ENCODE assay signal across 8 cellular contexts in genomic region chr1:183306317-183307042, GRCh38.
DNase-seq lines count a peak whose midpoint lies in the region; ATAC-seq and TF ChIP-seq lines count a peak whose summit lies in the region.

No MANE protein-coding gene starts in this region.

- DNase-seq in ELR (ENCODE audit: low read depth) (peak; percentile 48), WTC11 (ENCODE audit: low spot score) (no peak), mesendoderm (peak; percentile 55)

- peaks cover 3% of the 10 kb centered on the region for H3K27me3 Mint-ChIP-seq in WTC11 (ENCODE audit: low read depth)

- H4K5ac ChIP-seq in mesendoderm (ENCODE audit: low read length) = no peak overlapping the region

- no peaks in the 10 kb centered on the region for H3K79me2 ChIP-seq in mesendoderm (ENCODE audit: control insufficient read depth, insufficient read depth, low read length)

- H3K4me2 ChIP-seq in mesendoderm (ENCODE audit: low read length) = no peak overlapping the region

- no peak overlapping the region for H3K23ac ChIP-seq in mesendoderm (ENCODE audit: low read length)

- peaks cover 13% of the 10 kb centered on the region for H3K4me1 ChIP-seq in mesendoderm (ENCODE audit: control insufficient read depth, low read depth, low read length)

- H3K4me1 Mint-ChIP-seq in WTC11 = peaks cover 51% of the 10 kb centered on the region

- POLR2A ChIA-PET in WTC11 (lab: Charles Lee) = interaction anchor here (0.8 kb wide), 1 partner anchor 12 kb away, joined by 3 read pairs; no protein-coding TSS in a partner anchor

- H2BK15ac ChIP-seq in mesendoderm (replicated peaks; ENCODE audit: low read depth) = no peak overlapping the region

- H3K9me3 Mint-ChIP-seq in WTC11 = peaks cover 5% of the 10 kb centered on the region

- no peaks in the 10 kb centered on the region for H3K36me3 ChIP-seq in mesendoderm (ENCODE audit: control insufficient read depth, insufficient read depth, low read length)

- WGBS in mesendoderm (ENCODE audit: extremely low coverage, insufficient coverage, low lambda C conversion rate) = no CpG with 5 or more reads among the region's 5 CpGs

- no peak overlapping the region for H3K4me3 Mint-ChIP-seq in WTC11

- H2BK5ac ChIP-seq in mesendoderm (ENCODE audit: low read length) = no peak overlapping the region

- no peak overlapping the region for H3K4ac ChIP-seq in mesendoderm (ENCODE audit: low read depth, low read length)

- H3K4me3 ChIP-seq in mesendoderm (ENCODE audit: low read length) = no peak overlapping the region

- H3K56ac ChIP-seq in mesendoderm (ENCODE audit: low read length) = no peak overlapping the region

- no peak overlapping the region for H3K9ac ChIP-seq in mesendoderm (ENCODE audit: low read length)

- TF ChIP-seq CTCF in WTC11 (IDR thresholded peaks at IDR 0.05) = peak; percentile 32; the same call in 1 of the 2 replicates

- H3K18ac ChIP-seq in mesendoderm (ENCODE audit: low read length) = no peak overlapping the region

- H2AK5ac ChIP-seq in mesendoderm (ENCODE audit: low read length) = no peak overlapping the region

- H3K79me1 ChIP-seq in mesendoderm (ENCODE audit: low read length) = no peaks in the 10 kb centered on the region

- no peak overlapping the region for H3K27ac Mint-ChIP-seq in WTC11

- no peaks in the 10 kb centered on the region for H3K27me3 ChIP-seq in mesendoderm (ENCODE audit: insufficient read depth, low read length, poor library complexity)

- CTCF ChIA-PET in WTC11 (lab: Charles Lee) = interaction anchor here (0.6 to 2.6 kb wide), 30 partner anchors 9 to 344 kb away, joined by 3 to 25 read pairs (median 4); no protein-coding TSS in a partner anchor

- H3K36me3 Mint-ChIP-seq in WTC11 = no peaks in the 10 kb centered on the region

- no peak overlapping the region for H2BK120ac ChIP-seq in mesendoderm (ENCODE audit: low read depth, low read length)

- ATAC-seq in HG02981 (IDR thresholded peaks at IDR 0.05; ENCODE audit: unreplicated experiment) (peak; percentile 48), WTC11 (peak; percentile 68), GM21723 (IDR thresholded peaks at IDR 0.05; ENCODE audit: unreplicated experiment) (no peak), HG03196 (IDR thresholded peaks at IDR 0.05; ENCODE audit: unreplicated experiment) (no peak), GM19324 (IDR thresholded peaks at IDR 0.05; ENCODE audit: low FRiP score, unreplicated experiment) (no peak), HG03520 (IDR thresholded peaks at IDR 0.05; ENCODE audit: unreplicated experiment) (no peak)

- no peak overlapping the region for H3K27ac ChIP-seq in mesendoderm (ENCODE audit: low read depth, low read length)

- H4K8ac ChIP-seq in mesendoderm (ENCODE audit: low read depth, low read length) = no peak overlapping the region

TF ChIP-seq in WTC11, 78 proteins besides CTCF, POLR2A, EP300 and RAD21:
- TF ChIP-seq SP1 (CRISPR knock-in tag; conservative IDR thresholded peaks at IDR 0.05) (no peak), NFYB (CRISPR knock-in tag; conservative IDR thresholded peaks at IDR 0.05; ENCODE audit: low read depth) (no peak), ZNF416 (CRISPR knock-in tag; IDR thresholded peaks at IDR 0.05) (no peak), ZNF396 (CRISPR knock-in tag; IDR thresholded peaks at IDR 0.05; ENCODE audit: borderline replicate concordance) (no peak), NR3C1 (CRISPR knock-in tag; conservative IDR thresholded peaks at IDR 0.05; ENCODE audit: low read depth) (no peak)

Comparison
In these comparisons a context has a peak if more than half of its experiments do, and no peak if none do; other contexts are left out.
1. ATAC-seq: peak in HG02981 (single experiment) and WTC11 (single experiment); none in GM21723 (single experiment), HG03196 (single experiment), GM19324 (single experiment) and HG03520 (single experiment).